27 cellular contexts compared by ENCODE assay signal in genomic region chr3:70615286-70615685, GRCh38.
"Had no signal": no experiment of that assay in that cellular context is flagged by ENCODE, and none has a peak within 500 bp of the region (broad histone marks: within the 10 kb centered on the region; RNA-seq: fewer than 3 reads in every experiment).

No MANE protein-coding gene starts in this region.

- H3K27me3 ChIP-seq: ascending aorta, gastrocnemius medialis, right atrium auricular region, upper lobe of right lung had no signal

- H3K27me3 Mint-ChIP-seq: activated naive CD4-positive, alpha-beta T cell treated with anti-CD3 and anti-CD28 coated beads, Interleukin-2, amount 10 ng/mL, durations not matched to agents 7 days and 5 days had no signal

- DNase-seq: activated CD4-positive, alpha-beta T cell treated with anti-CD3 and anti-CD28 coated beads for 48 hours; activated CD4-positive, alpha-beta T cell treated with anti-CD3 and anti-CD28 coated beads, Interleukin-2, amount 50 U/mL, for 48 hours; activated CD8-positive, alpha-beta memory T cell treated with anti-CD3 and anti-CD28 coated beads for 24 hours; activated effector memory CD4-positive, alpha-beta T cell treated with anti-CD3 and anti-CD28 coated beads, Interleukin-2, amount 50 U/mL, for 16 hours; activated naive CD4-positive, alpha-beta T cell treated with anti-CD3 and anti-CD28 coated beads, Interleukin-2, amount 10 ng/mL, durations not matched to agents 7 days and 5 days; activated naive CD8-positive, alpha-beta T cell treated with anti-CD3 and anti-CD28 coated beads, Interleukin-2, amount 10 ng/mL, durations not matched to agents 7 days and 5 days; dorsolateral prefrontal cortex; effector memory CD4-positive, alpha-beta T cell; erythroblast; gastrocnemius medialis; glutamatergic neuron; left cardiac atrium; left ventricle myocardium superior; naive thymus-derived CD4-positive, alpha-beta T cell; stimulated activated CD4-positive, alpha-beta T cell treated with anti-CD3 and anti-CD28 coated beads, Interleukin-15, amount 100 ng/mL, for 24 hours; stimulated activated CD4-positive, alpha-beta T cell treated with anti-CD3 and anti-CD28 coated beads, Interleukin-2, amount 100 ng/mL, for 24 hours; stimulated activated naive CD4-positive, alpha-beta T cell; T-helper 1 cell; tibial artery; upper lobe of right lung had no signal

- H3K9me3 ChIP-seq: ascending aorta, gastrocnemius medialis, right atrium auricular region, suprapubic skin, tibial artery, upper lobe of right lung had no signal

- H3K4me1 Mint-ChIP-seq: activated naive CD4-positive, alpha-beta T cell treated with anti-CD3 and anti-CD28 coated beads, Interleukin-2, amount 10 ng/mL, durations not matched to agents 7 days and 5 days; activated naive CD8-positive, alpha-beta T cell treated with anti-CD3 and anti-CD28 coated beads, Interleukin-2, amount 10 ng/mL, durations not matched to agents 7 days and 5 days; brain; mesothelial cell of epicardium had no signal

- H3K27ac ChIP-seq: ascending aorta, coronary artery, dorsolateral prefrontal cortex, gastrocnemius medialis, right atrium auricular region, suprapubic skin, tibial artery, upper lobe of right lung had no signal

- H3K36me3 ChIP-seq: ascending aorta, gastrocnemius medialis, right atrium auricular region, suprapubic skin, tibial artery, upper lobe of right lung had no signal

- H3K4me3 Mint-ChIP-seq: activated naive CD4-positive, alpha-beta T cell treated with anti-CD3 and anti-CD28 coated beads, Interleukin-2, amount 10 ng/mL, durations not matched to agents 7 days and 5 days; activated naive CD8-positive, alpha-beta T cell treated with anti-CD3 and anti-CD28 coated beads, Interleukin-2, amount 10 ng/mL, durations not matched to agents 7 days and 5 days; brain; mesothelial cell of epicardium; naive thymus-derived CD4-positive, alpha-beta T cell; T-helper 2 cell treated with Interferon-gamma antibody and Interleukin-4, amounts not matched to agents 5 μg/mL and 100 μg/mL, for 36 hours had no signal

- H3K36me3 Mint-ChIP-seq: activated naive CD4-positive, alpha-beta T cell treated with anti-CD3 and anti-CD28 coated beads, Interleukin-2, amount 10 ng/mL, durations not matched to agents 7 days and 5 days; activated naive CD8-positive, alpha-beta T cell treated with anti-CD3 and anti-CD28 coated beads, Interleukin-2, amount 10 ng/mL, durations not matched to agents 7 days and 5 days; brain; mesothelial cell of epicardium; naive thymus-derived CD4-positive, alpha-beta T cell had no signal

- H3K9me3 Mint-ChIP-seq: T-helper 2 cell treated with Interferon-gamma antibody and Interleukin-4, amounts not matched to agents 5 μg/mL and 100 μg/mL, for 36 hours had no signal

- H3K4me3 ChIP-seq: ascending aorta, coronary artery, dorsolateral prefrontal cortex, gastrocnemius medialis, right atrium auricular region, suprapubic skin, tibial artery, upper lobe of right lung had no signal

- H3K27ac Mint-ChIP-seq: activated naive CD4-positive, alpha-beta T cell treated with anti-CD3 and anti-CD28 coated beads, Interleukin-2, amount 10 ng/mL, durations not matched to agents 7 days and 5 days; activated naive CD8-positive, alpha-beta T cell treated with anti-CD3 and anti-CD28 coated beads, Interleukin-2, amount 10 ng/mL, durations not matched to agents 7 days and 5 days; brain; mesothelial cell of epicardium; naive thymus-derived CD4-positive, alpha-beta T cell; T-helper 2 cell treated with Interferon-gamma antibody and Interleukin-4, amounts not matched to agents 5 μg/mL and 100 μg/mL, for 36 hours had no signal

- H3K4me1 ChIP-seq: ascending aorta, gastrocnemius medialis, right atrium auricular region, suprapubic skin, upper lobe of right lung had no signal
